8 cellular contexts compared by ENCODE assay signal in the genomic region with DNA sequence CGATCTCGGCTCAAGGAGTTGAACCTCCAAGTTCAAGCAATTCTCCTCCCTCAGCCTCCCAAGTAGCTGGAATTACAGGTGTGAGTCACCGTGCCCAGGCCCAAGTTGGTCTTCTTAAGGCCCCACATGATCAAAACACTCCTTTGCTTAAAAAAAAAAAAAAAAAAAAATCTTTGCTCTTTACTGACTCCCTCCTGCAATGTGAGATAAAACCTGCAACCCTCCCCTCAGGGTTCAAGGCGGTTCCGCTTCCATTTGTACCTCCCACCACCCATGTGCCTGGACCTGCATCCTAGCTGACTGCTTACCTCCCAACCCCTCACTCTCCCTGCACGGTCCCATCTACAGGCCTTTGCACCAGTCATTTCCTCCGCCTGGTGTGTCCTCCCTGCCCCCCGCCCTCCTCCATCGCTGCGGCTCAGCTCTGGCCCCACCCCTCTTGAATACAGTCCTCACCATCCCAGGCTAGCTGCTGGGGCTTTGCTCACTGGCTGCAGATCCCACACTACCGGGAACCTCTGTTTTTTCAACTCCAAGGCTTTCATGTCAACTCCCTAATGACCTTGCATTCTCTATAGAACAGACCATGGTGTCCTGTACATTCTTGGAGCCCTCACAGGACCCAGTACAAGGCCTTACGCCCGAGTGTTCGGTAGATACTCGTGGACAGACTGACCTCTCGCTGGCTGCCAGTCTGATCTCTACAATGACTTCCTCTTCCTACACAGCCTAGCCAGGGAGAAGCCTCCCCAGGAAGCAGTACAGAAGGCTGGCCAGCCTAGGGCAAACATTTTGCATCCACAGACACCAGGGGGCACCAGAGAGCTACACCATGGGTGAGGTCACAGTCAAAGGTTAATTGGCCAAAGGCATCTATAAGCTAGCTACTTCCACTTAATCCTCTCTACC. TPM values are rescaled to one million over a fixed set of nuclear protein-coding genes. Genes with fewer than 3 reads are reported as not detected.
DNase-seq lines count a peak whose midpoint lies in the region; ATAC-seq and TF ChIP-seq lines count a peak whose summit lies in the region.

No MANE protein-coding gene starts in this region.

- ATAC-seq in HG02678 (IDR thresholded peaks at IDR 0.05; ENCODE audit: unreplicated experiment) (peak; percentile 63), lower lobe of right lung (peak; percentile 83 to 92), GM19395 (IDR thresholded peaks at IDR 0.05; ENCODE audit: unreplicated experiment) (no peak)

- peak; percentile 40 for DNase-seq in DMS114 treated with DMSO at 0.1 percent for 48 hours (lab: John Stamatoyannopoulos, UW; ENCODE audit: unreplicated experiment)
- peak; percentile 40 for DNase-seq in NCI-H774 (lab: John Stamatoyannopoulos, UW)
- peak; percentile 85 to 91 for DNase-seq in activated CD4-positive, alpha-beta T cell treated with anti-CD3 and anti-CD28 coated beads, Interleukin-2, amount 50 U/mL, for 4 hours
- peak in 8 of 10 donors; percentile 76 to 88 (median 82) for DNase-seq in dorsolateral prefrontal cortex
- DNase-seq in lower lobe of right lung = peak; percentile 87
- peak; percentile 79 to 85 (median 82) for DNase-seq in stimulated activated CD4-positive, alpha-beta T cell treated with anti-CD3 and anti-CD28 coated beads, TNF-alpha, amount 100 ng/mL, for 24 hours (ENCODE audit: low read depth in 3 of 3)

- H3K27ac ChIP-seq in dorsolateral prefrontal cortex (peak overlapping the region in 46 of 59 donors; percentile 2 to 74 (median 46)), lower lobe of right lung (peak overlapping the region; percentile 31)

- peaks cover 59% of the 10 kb centered on the region for H3K4me1 ChIP-seq in lower lobe of right lung

- H3K9me3 ChIP-seq in lower lobe of right lung = no peaks in the 10 kb centered on the region

- TF ChIP-seq CTCF in dorsolateral prefrontal cortex (IDR thresholded peaks at IDR 0.05 in 54 of 56, conservative IDR thresholded peaks at IDR 0.05 in 2 of 56; ENCODE audit: low read depth in 1 of 56, partially characterized antibody in 56 of 56) (peak; percentile 88 to 99 (median 96)), lower lobe of right lung (IDR thresholded peaks at IDR 0.05) (peak; percentile 96)

- intact Hi-C loops in dorsolateral prefrontal cortex (cut with DNase I) = loop anchor here (1.0 to 5.0 kb wide), 5 partner anchors 24 to 224 kb away; a partner anchor contains a TSS
- intact Hi-C loops in lower lobe of right lung (cut with DNase I) = loop anchor here (10.0 kb wide), 1 partner anchor 96 kb away; no protein-coding TSS in a partner anchor

- peak overlapping the region in 1 of 59 donors; percentile 4 for H3K4me3 ChIP-seq in dorsolateral prefrontal cortex
- no peak overlapping the region for H3K4me3 ChIP-seq in lower lobe of right lung

- H3K36me3 ChIP-seq in lower lobe of right lung = peaks cover 89% of the 10 kb centered on the region

- no peaks in the 10 kb centered on the region for H3K27me3 ChIP-seq in dorsolateral prefrontal cortex
- no peaks in the 10 kb centered on the region for H3K27me3 ChIP-seq in lower lobe of right lung (ENCODE audit: low read depth)

RNA-seq across cellular contexts. Expression of a gene that starts 14.2 kb away (rescaled TPM):
- total RNA-seq in dorsolateral prefrontal cortex (100 to 1,000 TPM in 119 of 120 experiments, 10 to 100 TPM in 1; 87.5 to 250 (median 176) TPM), lower lobe of right lung (24.4 TPM)
